In genomic region chr14:97976861-97977260, GRCh38 we compare ENCODE assay signal across 10 cellular contexts.
DNase-seq lines count a peak whose midpoint lies in the region; ATAC-seq, FAIRE-seq and TF ChIP-seq lines count a peak whose summit lies in the region.
"Had no signal": no experiment of that assay in that cellular context is flagged by ENCODE, and none has a peak within 500 bp of the region (broad histone marks: within the 10 kb centered on the region; RNA-seq: fewer than 3 reads in every experiment).

No MANE protein-coding gene starts in this region.

- no peak for TF ChIP-seq POLR2A in thyroid gland (IDR thresholded peaks at IDR 0.05)

- TF ChIP-seq CTCF in thyroid gland (IDR thresholded peaks at IDR 0.05) = no peak

- peaks cover 10 to 15% of the 10 kb centered on the region in 2 donors for H3K4me1 ChIP-seq in thyroid gland

- POLR2A ChIA-PET in activated CD4-positive, alpha-beta T cell treated with anti-CD3 and anti-CD28 coated beads, Interleukin-2, amount 10 ng/mL, durations not matched to agents 7 days and 5 days (lab: Charles Lee) = interaction anchor here (0.6 to 1.3 kb wide), 3 partner anchors 125 to 1289 kb away, joined by 3 to 4 read pairs (median 3); no protein-coding TSS in a partner anchor

- peak overlapping the region; percentile 88 for H3K4me3 Mint-ChIP-seq in activated CD4-positive, alpha-beta T cell treated with anti-CD3 and anti-CD28 coated beads, Interleukin-2, amount 10 ng/mL, durations not matched to agents 7 days and 5 days

- FAIRE-seq in HTR-8/SVneo (lab: Jason Lieb, UNC) = no peak

- no peaks in the 10 kb centered on the region for H3K27me3 ChIP-seq in layer of hippocampus (ENCODE audit: control insufficient read depth, insufficient read depth, low read length)
- no peaks in the 10 kb centered on the region for H3K27me3 ChIP-seq in thyroid gland

- H3K27ac ChIP-seq in layer of hippocampus (ENCODE audit: low read depth, low read length) (peak overlapping the region; percentile 74), thyroid gland (peak overlapping the region; percentile 75 to 96 (median 82))

- intact Hi-C loops in thyroid gland (cut with DNase I) = no loop called here

- H3K27ac Mint-ChIP-seq in activated CD4-positive, alpha-beta T cell treated with anti-CD3 and anti-CD28 coated beads, Interleukin-2, amount 10 ng/mL, durations not matched to agents 7 days and 5 days = peak overlapping the region; percentile 97
- peak overlapping the region; percentile 97 to 98 for H3K27ac Mint-ChIP-seq in activated naive CD4-positive, alpha-beta T cell treated with anti-CD3 and anti-CD28 coated beads, Interleukin-2, amount 50 U/mL, for 72 hours

- peaks cover 63% of the 10 kb centered on the region for H3K4me1 Mint-ChIP-seq in activated CD4-positive, alpha-beta T cell treated with anti-CD3 and anti-CD28 coated beads, Interleukin-2, amount 10 ng/mL, durations not matched to agents 7 days and 5 days

- H3K27me3 Mint-ChIP-seq in activated CD4-positive, alpha-beta T cell treated with anti-CD3 and anti-CD28 coated beads, Interleukin-2, amount 10 ng/mL, durations not matched to agents 7 days and 5 days = no peaks in the 10 kb centered on the region

- H3K36me3 ChIP-seq in thyroid gland = no peaks in the 10 kb centered on the region

- peaks cover 21% of the 10 kb centered on the region for H3K9me3 Mint-ChIP-seq in activated CD4-positive, alpha-beta T cell treated with anti-CD3 and anti-CD28 coated beads, Interleukin-2, amount 10 ng/mL, durations not matched to agents 7 days and 5 days
- peaks cover 3 to 10% of the 10 kb centered on the region in 2 donors for H3K9me3 Mint-ChIP-seq in activated naive CD4-positive, alpha-beta T cell treated with anti-CD3 and anti-CD28 coated beads, Interleukin-2, amount 50 U/mL, for 72 hours

- ATAC-seq in activated naive CD4-positive, alpha-beta T cell treated with anti-CD3 and anti-CD28 coated beads, Interleukin-2, amount 50 U/mL, for 72 hours = no peak
- ATAC-seq in HG03196 (IDR thresholded peaks at IDR 0.05; ENCODE audit: unreplicated experiment) (no peak), HG02973 (IDR thresholded peaks at IDR 0.05; ENCODE audit: unreplicated experiment) (no peak)

- peak; percentile 18 for DNase-seq in activated CD4-positive, alpha-beta T cell treated with anti-CD3 and anti-CD28 coated beads, Interleukin-2, amount 10 ng/mL, durations not matched to agents 7 days and 5 days
- DNase-seq in activated CD4-positive, alpha-beta T cell treated with anti-CD3 and anti-CD28 coated beads for 48 hours = no peak
- DNase-seq in activated naive CD4-positive, alpha-beta T cell treated with anti-CD3 and anti-CD28 coated beads, Interleukin-2, amount 50 U/mL, for 72 hours (ENCODE audit: low spot score in 2 of 2) = no peak
- DNase-seq in thyroid gland = peak; percentile 20 to 29
- no peak for DNase-seq in HTR-8/SVneo (ENCODE audit: insufficient read length, low spot score)
- DNase-seq: NCI-H226, occipital lobe had no signal

- CTCF ChIA-PET in activated CD4-positive, alpha-beta T cell treated with anti-CD3 and anti-CD28 coated beads, Interleukin-2, amount 10 ng/mL, durations not matched to agents 7 days and 5 days (lab: Charles Lee) = interaction anchor here (1.0 to 2.3 kb wide), 5 partner anchors 18 to 164 kb away, joined by 3 to 11 read pairs (median 4); no protein-coding TSS in a partner anchor

- peak overlapping the region in 2 of 3 donors; percentile 0 to 1 for H3K4me3 ChIP-seq in thyroid gland (replicated peaks in 1 of 3)

- peaks cover 38% of the 10 kb centered on the region for H3K36me3 Mint-ChIP-seq in activated CD4-positive, alpha-beta T cell treated with anti-CD3 and anti-CD28 coated beads, Interleukin-2, amount 10 ng/mL, durations not matched to agents 7 days and 5 days (ENCODE audit: low read depth)
- H3K36me3 Mint-ChIP-seq in activated naive CD4-positive, alpha-beta T cell treated with anti-CD3 and anti-CD28 coated beads, Interleukin-2, amount 50 U/mL, for 72 hours = peaks cover 29 to 59% of the 10 kb centered on the region in 2 donors

- 66 to 68% methylated on average over 6 of the region's 6 CpGs for WGBS in thyroid gland, 2 donors

- H3K9me3 ChIP-seq in thyroid gland = no peaks in the 10 kb centered on the region

Comparison
In these comparisons a context has a peak if more than half of its experiments do, and no peak if none do; other contexts are left out.
1. DNase-seq: peak in activated CD4-positive, alpha-beta T cell treated with anti-CD3 and anti-CD28 coated beads, Interleukin-2, amount 10 ng/mL, durations not matched to agents 7 days and 5 days (single experiment) and thyroid gland (2 of 2); none in activated CD4-positive, alpha-beta T cell treated with anti-CD3 and anti-CD28 coated beads for 48 hours (single experiment), activated naive CD4-positive, alpha-beta T cell treated with anti-CD3 and anti-CD28 coated beads, Interleukin-2, amount 50 U/mL, for 72 hours (0 of 2) and HTR-8/SVneo (single experiment).